ENCODE assay signal across 8 cellular contexts in the genomic region with DNA sequence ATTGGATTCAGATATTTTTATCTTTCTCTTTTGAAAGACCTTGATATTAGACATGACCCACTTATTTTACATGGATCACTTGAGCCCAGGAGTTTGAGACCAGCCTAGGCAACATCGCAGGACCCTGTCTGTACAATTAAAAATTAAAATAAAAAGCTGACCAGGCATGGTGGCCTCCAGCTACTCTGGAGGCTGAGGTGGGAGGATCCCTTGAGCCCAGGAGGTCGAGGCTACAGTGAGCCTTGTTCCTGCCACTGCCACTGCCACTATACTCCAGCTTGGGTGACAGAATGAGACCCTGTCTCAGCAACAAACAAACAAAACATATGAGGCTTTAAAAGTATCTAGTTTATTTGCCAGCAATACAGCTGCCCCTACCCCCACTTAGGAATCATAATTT. TPM values are rescaled to one million over a fixed set of nuclear protein-coding genes. Genes with fewer than 3 reads are reported as not detected.
DNase-seq lines count a peak whose midpoint lies in the region; ATAC-seq and TF ChIP-seq lines count a peak whose summit lies in the region.

No MANE protein-coding gene starts in this region.

- intact Hi-C loops in activated T-helper 2 cell treated with anti-CD3 and anti-CD28 coated beads, Interferon-gamma antibody, Interleukin-2, Interleukin-4, amounts not matched to agents 10 μg/mL and 5 μg/mL and 100 μg/mL, durations not matched to agents 14 hours and 24 hours and 36 hours (cut with micrococcal nuclease) = loop anchor here (2.0 to 10.0 kb wide), 4 partner anchors 259 to 707 kb away; no protein-coding TSS in a partner anchor

- peaks cover 35 to 40% of the 10 kb centered on the region in 2 donors for H3K4me1 ChIP-seq in thoracic aorta (ENCODE audit: control insufficient read depth in 1 of 2, low read depth in 2 of 2)

- H3K9me3 ChIP-seq in thoracic aorta = no peaks in the 10 kb centered on the region

- H3K4me3 Mint-ChIP-seq in activated T-cell treated with anti-CD3 and anti-CD28 coated beads, Interleukin-2, amount 50 U/mL, for 24 hours = peak overlapping the region; percentile 87
- peak overlapping the region; percentile 99 for H3K4me3 Mint-ChIP-seq in activated T-helper 2 cell treated with anti-CD3 and anti-CD28 coated beads, Interferon-gamma antibody, Interleukin-2, Interleukin-4, amounts not matched to agents 10 μg/mL and 5 μg/mL and 100 μg/mL, durations not matched to agents 14 hours and 24 hours and 36 hours (ENCODE audit: low read depth)
- peak overlapping the region; percentile 96 to 100 (median 97) for H3K4me3 Mint-ChIP-seq in immature natural killer cell

- ATAC-seq in thoracic aorta (ENCODE audit: insufficient number of reproducible peaks, low FRiP score, low read depth) = no peak

- DNase-seq in activated T-cell treated with anti-CD3 and anti-CD28 coated beads, Interleukin-2, amount 50 U/mL, for 24 hours = no peak
- no peak for DNase-seq in activated T-cell treated with anti-CD3 and anti-CD28 coated beads for 4 hours
- no peak for DNase-seq in activated T-helper 2 cell treated with anti-CD3 and anti-CD28 coated beads, Interferon-gamma antibody, Interleukin-2, Interleukin-4, amounts not matched to agents 10 μg/mL and 5 μg/mL and 100 μg/mL, durations not matched to agents 14 hours and 24 hours and 36 hours (ENCODE audit: low spot score)
- DNase-seq in immature natural killer cell = no peak
- DNase-seq in thoracic aorta (ENCODE audit: low spot score) = no peak
- no peak for DNase-seq in AG08395 (ENCODE audit: low spot score)
- no peak for DNase-seq in NCI-H146 (lab: John Stamatoyannopoulos, UW)
- DNase-seq in DMS 273 (lab: John Stamatoyannopoulos, UW; ENCODE audit: unreplicated experiment) = no peak

- H3K9me3 Mint-ChIP-seq in activated T-cell treated with anti-CD3 and anti-CD28 coated beads, Interleukin-2, amount 50 U/mL, for 24 hours = no peaks in the 10 kb centered on the region
- H3K9me3 Mint-ChIP-seq in activated T-helper 2 cell treated with anti-CD3 and anti-CD28 coated beads, Interferon-gamma antibody, Interleukin-2, Interleukin-4, amounts not matched to agents 10 μg/mL and 5 μg/mL and 100 μg/mL, durations not matched to agents 14 hours and 24 hours and 36 hours = no peaks in the 10 kb centered on the region
- no peaks in the 10 kb centered on the region for H3K9me3 Mint-ChIP-seq in immature natural killer cell

- H3K27ac ChIP-seq in thoracic aorta = no peak overlapping the region

- peak overlapping the region; percentile 94 for H3K27ac Mint-ChIP-seq in activated T-cell treated with anti-CD3 and anti-CD28 coated beads, Interleukin-2, amount 50 U/mL, for 24 hours
- peak overlapping the region; percentile 42 for H3K27ac Mint-ChIP-seq in activated T-helper 2 cell treated with anti-CD3 and anti-CD28 coated beads, Interferon-gamma antibody, Interleukin-2, Interleukin-4, amounts not matched to agents 10 μg/mL and 5 μg/mL and 100 μg/mL, durations not matched to agents 14 hours and 24 hours and 36 hours
- H3K27ac Mint-ChIP-seq in immature natural killer cell = peak overlapping the region; percentile 94 to 99 (median 97)

- peaks cover 47% of the 10 kb centered on the region for H3K4me1 Mint-ChIP-seq in activated T-cell treated with anti-CD3 and anti-CD28 coated beads, Interleukin-2, amount 50 U/mL, for 24 hours (ENCODE audit: low read depth)
- H3K4me1 Mint-ChIP-seq in activated T-helper 2 cell treated with anti-CD3 and anti-CD28 coated beads, Interferon-gamma antibody, Interleukin-2, Interleukin-4, amounts not matched to agents 10 μg/mL and 5 μg/mL and 100 μg/mL, durations not matched to agents 14 hours and 24 hours and 36 hours (ENCODE audit: low read depth) = peaks cover 30% of the 10 kb centered on the region
- H3K4me1 Mint-ChIP-seq in immature natural killer cell = peaks cover 51 to 64% of the 10 kb centered on the region in 2 donors

- no peaks in the 10 kb centered on the region for H3K27me3 ChIP-seq in thoracic aorta (replicated peaks; ENCODE audit: insufficient read depth)

- H3K4me3 ChIP-seq in thoracic aorta = peak overlapping the region; percentile 82

- TF ChIP-seq CTCF in thoracic aorta (IDR thresholded peaks at IDR 0.05) = no peak

- H3K36me3 Mint-ChIP-seq in activated T-cell treated with anti-CD3 and anti-CD28 coated beads, Interleukin-2, amount 50 U/mL, for 24 hours (ENCODE audit: low read depth) = peaks cover 56% of the 10 kb centered on the region
- peaks cover 38% of the 10 kb centered on the region for H3K36me3 Mint-ChIP-seq in activated T-helper 2 cell treated with anti-CD3 and anti-CD28 coated beads, Interferon-gamma antibody, Interleukin-2, Interleukin-4, amounts not matched to agents 10 μg/mL and 5 μg/mL and 100 μg/mL, durations not matched to agents 14 hours and 24 hours and 36 hours (ENCODE audit: low read depth)
- no peaks in the 10 kb centered on the region for H3K36me3 Mint-ChIP-seq in immature natural killer cell

- H3K27me3 Mint-ChIP-seq in activated T-cell treated with anti-CD3 and anti-CD28 coated beads, Interleukin-2, amount 50 U/mL, for 24 hours = no peaks in the 10 kb centered on the region
- no peaks in the 10 kb centered on the region for H3K27me3 Mint-ChIP-seq in activated T-helper 2 cell treated with anti-CD3 and anti-CD28 coated beads, Interferon-gamma antibody, Interleukin-2, Interleukin-4, amounts not matched to agents 10 μg/mL and 5 μg/mL and 100 μg/mL, durations not matched to agents 14 hours and 24 hours and 36 hours (ENCODE audit: low read depth)
- H3K27me3 Mint-ChIP-seq in immature natural killer cell (ENCODE audit: low read depth in 3 of 3) = peaks cover 0 to 15% (median 0%) of the 10 kb centered on the region in 3 donors

- H3K36me3 ChIP-seq in thoracic aorta = no peaks in the 10 kb centered on the region

RNA-seq across cellular contexts. Expression of gene RNF7, which starts 1.6 kb away (rescaled TPM):
- 70.8 and 74.8 TPM in 2 replicates for total RNA-seq in activated T-helper 2 cell treated with anti-CD3 and anti-CD28 coated beads, Interferon-gamma antibody, Interleukin-2, Interleukin-4, amounts not matched to agents 10 μg/mL and 5 μg/mL and 100 μg/mL, durations not matched to agents 14 hours and 24 hours and 36 hours
- polyA plus RNA-seq in immature natural killer cell = 100 to 1,000 TPM; 137 to 168 (median 160) TPM
- 10 to 100 TPM; 53.9 to 54.7 TPM for total RNA-seq in thoracic aorta

RNA-seq across cellular contexts. Expression of gene GRK7, which starts 23.5 kb away (rescaled TPM):
- total RNA-seq in activated T-helper 2 cell treated with anti-CD3 and anti-CD28 coated beads, Interferon-gamma antibody, Interleukin-2, Interleukin-4, amounts not matched to agents 10 μg/mL and 5 μg/mL and 100 μg/mL, durations not matched to agents 14 hours and 24 hours and 36 hours = not detected in 2 replicates
- polyA plus RNA-seq in immature natural killer cell = under 1 TPM in 1 of 3 donors, not detected in 2; 0.09 TPM
- not detected for total RNA-seq in thoracic aorta

Comparison
In these comparisons a context has a peak if more than half of its experiments do, and no peak if none do; other contexts are left out.
1. H3K27ac Mint-ChIP-seq: peak in every context shown above with its lines; median percentile 97 in immature natural killer cell; 94 in activated T-cell treated with anti-CD3 and anti-CD28 coated beads, Interleukin-2, amount 50 U/mL, for 24 hours; 42 in activated T-helper 2 cell treated with anti-CD3 and anti-CD28 coated beads, Interferon-gamma antibody, Interleukin-2, Interleukin-4, amounts not matched to agents 10 μg/mL and 5 μg/mL and 100 μg/mL, durations not matched to agents 14 hours and 24 hours and 36 hours.